ENCODE assay signal across 1 cellular context in the genomic region with DNA sequence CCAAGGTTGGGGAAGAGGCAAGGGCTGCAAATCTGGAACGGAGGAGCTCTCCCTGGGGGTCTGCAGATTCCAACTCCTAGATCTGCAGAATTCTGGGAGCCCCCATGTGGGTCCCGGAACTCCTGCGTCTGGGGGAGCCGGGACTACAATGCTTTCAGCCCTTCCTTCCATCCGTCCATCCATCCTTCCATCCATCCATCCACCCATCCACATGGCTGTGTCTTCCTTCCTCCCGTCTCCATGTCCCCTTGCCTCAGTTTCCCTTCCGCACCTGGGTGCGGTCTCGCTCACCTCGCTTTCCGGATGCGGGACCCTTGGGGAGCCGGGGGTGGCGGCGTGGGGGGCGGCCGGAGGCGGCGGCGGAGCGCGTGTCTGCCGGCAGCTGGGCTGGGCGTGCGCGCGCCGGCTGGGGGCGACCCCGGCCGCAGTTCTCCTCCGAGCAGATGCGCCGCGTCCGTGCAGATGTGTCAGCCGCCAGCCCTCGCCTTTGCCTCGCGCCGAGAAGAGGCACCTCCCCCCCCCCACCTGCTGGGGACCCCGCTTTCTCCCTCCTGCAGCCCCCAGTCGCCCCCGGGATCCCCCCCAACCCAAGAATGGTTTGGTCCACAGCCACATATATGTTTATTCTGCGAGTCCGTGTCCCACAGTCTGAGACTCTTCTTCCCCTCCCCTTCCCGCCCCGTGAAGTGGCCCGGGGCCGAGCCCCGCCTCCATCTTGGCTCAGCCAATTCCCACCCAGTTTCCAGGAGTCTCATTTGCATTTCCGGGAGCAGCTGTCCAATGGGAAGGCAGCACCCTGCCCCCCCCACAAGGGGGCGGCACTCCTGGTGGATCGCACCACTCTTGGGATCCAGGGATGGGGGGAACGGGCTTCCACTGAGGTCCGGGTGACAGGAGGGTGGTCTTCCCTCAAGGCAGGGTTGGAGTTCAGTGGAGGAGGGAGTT.
TF ChIP-seq lines count a peak whose summit lies in the region.

No MANE protein-coding gene starts in this region.

TF ChIP-seq in K562, 482 proteins besides CTCF, POLR2A, EP300 and RAD21 (continued from another document and continues in another):
- TF ChIP-seq CREB1 (IDR thresholded peaks at IDR 0.05) (peak; percentile 41; the same call in 1 of the 2 replicates), CREB1 (CRISPR knock-in tag; IDR thresholded peaks at IDR 0.05) (peak; percentile 37; the same call in 1 of the 2 replicates), TCF7L2 (IDR thresholded peaks at IDR 0.05; ENCODE audit: low read depth, low read length) (peak; percentile 87), RBM39 (optimal IDR thresholded peaks at IDR 0.05; ENCODE audit: low read depth, low read length) (no peak), ZNF77 (CRISPR knock-in tag; IDR thresholded peaks at IDR 0.05) (no peak), NFIX (CRISPR knock-in tag; IDR thresholded peaks at IDR 0.05; ENCODE audit: low read depth) (no peak), ASH1L (IDR thresholded peaks at IDR 0.05; ENCODE audit: borderline replicate concordance, low read depth, partially characterized antibody) (peak; percentile 86), FOXM1 (IDR thresholded peaks at IDR 0.05; ENCODE audit: low read depth) (peak; percentile 86), FOXM1 (CRISPR knock-in tag; IDR thresholded peaks at IDR 0.05; ENCODE audit: low read depth) (no peak), CSDE1 (IDR thresholded peaks at IDR 0.05) (no peak), CCNT2 (IDR thresholded peaks at IDR 0.05; ENCODE audit: borderline replicate concordance, extremely low read depth, insufficient read length, low read depth, low read length) (peak; percentile 65), HLTF (IDR thresholded peaks at IDR 0.05) (no peak), ILK (tag; IDR thresholded peaks at IDR 0.05; ENCODE audit: borderline replicate concordance, low read depth) (no peak), POLR2G (IDR thresholded peaks at IDR 0.05; ENCODE audit: low read depth, low read length) (peak; percentile 55), PTTG1 (tag; IDR thresholded peaks at IDR 0.05; ENCODE audit: low read depth) (no peak), SRSF9 (IDR thresholded peaks at IDR 0.05; ENCODE audit: borderline replicate concordance, low read depth, low read length) (no peak), TARDBP (IDR thresholded peaks at IDR 0.05) (no peak), KLF10 (CRISPR knock-in tag; IDR thresholded peaks at IDR 0.05) (no peak), TBL1XR1 (IDR thresholded peaks at IDR 0.05; ENCODE audit: low read length in 2 of 2) (0 out of 4 replicates have a peak, but pooled peaks of 1 of the 2 experiments have one; percentile 10), ZNF134 (CRISPR knock-in tag; conservative IDR thresholded peaks at IDR 0.05) (no peak), TSC22D4 (tag; IDR thresholded peaks at IDR 0.05) (no peak), NR4A1 (CRISPR knock-in tag; IDR thresholded peaks at IDR 0.05) (no peak), NR4A1 (tag; IDR thresholded peaks at IDR 0.05) (no peak), DMBX1 (CRISPR knock-in tag; IDR thresholded peaks at IDR 0.05; ENCODE audit: borderline replicate concordance) (no peak), POLR3A (IDR thresholded peaks at IDR 0.05; ENCODE audit: borderline replicate concordance, extremely low read depth, insufficient read depth, insufficient read length) (no peak), NFIC (IDR thresholded peaks at IDR 0.05) (0 out of 2 replicates have a peak, but pooled peaks have one; percentile 14), CBX1 (IDR thresholded peaks at IDR 0.05; ENCODE audit: low read depth) (no peak), GABPB1 (CRISPR knock-in tag; IDR thresholded peaks at IDR 0.05) (peak; percentile 69), NCOA2 (IDR thresholded peaks at IDR 0.05; ENCODE audit: partially characterized antibody in 2 of 2) (no peak), POU5F1 (IDR thresholded peaks at IDR 0.05; ENCODE audit: borderline replicate concordance, low read depth, low read length, partially characterized antibody) (no peak), ZNF644 (tag; IDR thresholded peaks at IDR 0.05; ENCODE audit: low read depth) (no peak), ETV1 (tag; conservative IDR thresholded peaks at IDR 0.05; ENCODE audit: low read depth) (no peak), KDM5B (IDR thresholded peaks at IDR 0.05; ENCODE audit: insufficient replicate concordance, low read depth, low read length) (peak; percentile 66)
- TF ChIP-seq, protein P1, sequence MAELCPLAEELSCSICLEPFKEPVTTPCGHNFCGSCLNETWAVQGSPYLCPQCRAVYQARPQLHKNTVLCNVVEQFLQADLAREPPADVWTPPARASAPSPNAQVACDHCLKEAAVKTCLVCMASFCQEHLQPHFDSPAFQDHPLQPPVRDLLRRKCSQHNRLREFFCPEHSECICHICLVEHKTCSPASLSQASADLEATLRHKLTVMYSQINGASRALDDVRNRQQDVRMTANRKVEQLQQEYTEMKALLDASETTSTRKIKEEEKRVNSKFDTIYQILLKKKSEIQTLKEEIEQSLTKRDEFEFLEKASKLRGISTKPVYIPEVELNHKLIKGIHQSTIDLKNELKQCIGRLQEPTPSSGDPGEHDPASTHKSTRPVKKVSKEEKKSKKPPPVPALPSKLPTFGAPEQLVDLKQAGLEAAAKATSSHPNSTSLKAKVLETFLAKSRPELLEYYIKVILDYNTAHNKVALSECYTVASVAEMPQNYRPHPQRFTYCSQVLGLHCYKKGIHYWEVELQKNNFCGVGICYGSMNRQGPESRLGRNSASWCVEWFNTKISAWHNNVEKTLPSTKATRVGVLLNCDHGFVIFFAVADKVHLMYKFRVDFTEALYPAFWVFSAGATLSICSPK (IDR thresholded peaks at IDR 0.05; ENCODE audit: borderline replicate concordance) = no peak
- TF ChIP-seq, protein P2, sequence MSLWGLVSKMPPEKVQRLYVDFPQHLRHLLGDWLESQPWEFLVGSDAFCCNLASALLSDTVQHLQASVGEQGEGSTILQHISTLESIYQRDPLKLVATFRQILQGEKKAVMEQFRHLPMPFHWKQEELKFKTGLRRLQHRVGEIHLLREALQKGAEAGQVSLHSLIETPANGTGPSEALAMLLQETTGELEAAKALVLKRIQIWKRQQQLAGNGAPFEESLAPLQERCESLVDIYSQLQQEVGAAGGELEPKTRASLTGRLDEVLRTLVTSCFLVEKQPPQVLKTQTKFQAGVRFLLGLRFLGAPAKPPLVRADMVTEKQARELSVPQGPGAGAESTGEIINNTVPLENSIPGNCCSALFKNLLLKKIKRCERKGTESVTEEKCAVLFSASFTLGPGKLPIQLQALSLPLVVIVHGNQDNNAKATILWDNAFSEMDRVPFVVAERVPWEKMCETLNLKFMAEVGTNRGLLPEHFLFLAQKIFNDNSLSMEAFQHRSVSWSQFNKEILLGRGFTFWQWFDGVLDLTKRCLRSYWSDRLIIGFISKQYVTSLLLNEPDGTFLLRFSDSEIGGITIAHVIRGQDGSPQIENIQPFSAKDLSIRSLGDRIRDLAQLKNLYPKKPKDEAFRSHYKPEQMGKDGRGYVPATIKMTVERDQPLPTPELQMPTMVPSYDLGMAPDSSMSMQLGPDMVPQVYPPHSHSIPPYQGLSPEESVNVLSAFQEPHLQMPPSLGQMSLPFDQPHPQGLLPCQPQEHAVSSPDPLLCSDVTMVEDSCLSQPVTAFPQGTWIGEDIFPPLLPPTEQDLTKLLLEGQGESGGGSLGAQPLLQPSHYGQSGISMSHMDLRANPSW (CRISPR knock-in tag; IDR thresholded peaks at IDR 0.05) = no peak
- TF ChIP-seq, protein P3, sequence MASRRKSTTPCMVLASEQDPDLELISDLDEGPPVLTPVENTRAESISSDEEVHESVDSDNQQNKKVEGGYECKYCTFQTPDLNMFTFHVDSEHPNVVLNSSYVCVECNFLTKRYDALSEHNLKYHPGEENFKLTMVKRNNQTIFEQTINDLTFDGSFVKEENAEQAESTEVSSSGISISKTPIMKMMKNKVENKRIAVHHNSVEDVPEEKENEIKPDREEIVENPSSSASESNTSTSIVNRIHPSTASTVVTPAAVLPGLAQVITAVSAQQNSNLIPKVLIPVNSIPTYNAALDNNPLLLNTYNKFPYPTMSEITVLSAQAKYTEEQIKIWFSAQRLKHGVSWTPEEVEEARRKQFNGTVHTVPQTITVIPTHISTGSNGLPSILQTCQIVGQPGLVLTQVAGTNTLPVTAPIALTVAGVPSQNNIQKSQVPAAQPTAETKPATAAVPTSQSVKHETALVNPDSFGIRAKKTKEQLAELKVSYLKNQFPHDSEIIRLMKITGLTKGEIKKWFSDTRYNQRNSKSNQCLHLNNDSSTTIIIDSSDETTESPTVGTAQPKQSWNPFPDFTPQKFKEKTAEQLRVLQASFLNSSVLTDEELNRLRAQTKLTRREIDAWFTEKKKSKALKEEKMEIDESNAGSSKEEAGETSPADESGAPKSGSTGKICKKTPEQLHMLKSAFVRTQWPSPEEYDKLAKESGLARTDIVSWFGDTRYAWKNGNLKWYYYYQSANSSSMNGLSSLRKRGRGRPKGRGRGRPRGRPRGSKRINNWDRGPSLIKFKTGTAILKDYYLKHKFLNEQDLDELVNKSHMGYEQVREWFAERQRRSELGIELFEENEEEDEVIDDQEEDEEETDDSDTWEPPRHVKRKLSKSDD (conservative IDR thresholded peaks at IDR 0.05; ENCODE audit: low read length) = no peak
- TF ChIP-seq, protein P4, sequence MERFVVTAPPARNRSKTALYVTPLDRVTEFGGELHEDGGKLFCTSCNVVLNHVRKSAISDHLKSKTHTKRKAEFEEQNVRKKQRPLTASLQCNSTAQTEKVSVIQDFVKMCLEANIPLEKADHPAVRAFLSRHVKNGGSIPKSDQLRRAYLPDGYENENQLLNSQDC (CRISPR knock-in tag; IDR thresholded peaks at IDR 0.05) = no peak
- TF ChIP-seq, protein P5, sequence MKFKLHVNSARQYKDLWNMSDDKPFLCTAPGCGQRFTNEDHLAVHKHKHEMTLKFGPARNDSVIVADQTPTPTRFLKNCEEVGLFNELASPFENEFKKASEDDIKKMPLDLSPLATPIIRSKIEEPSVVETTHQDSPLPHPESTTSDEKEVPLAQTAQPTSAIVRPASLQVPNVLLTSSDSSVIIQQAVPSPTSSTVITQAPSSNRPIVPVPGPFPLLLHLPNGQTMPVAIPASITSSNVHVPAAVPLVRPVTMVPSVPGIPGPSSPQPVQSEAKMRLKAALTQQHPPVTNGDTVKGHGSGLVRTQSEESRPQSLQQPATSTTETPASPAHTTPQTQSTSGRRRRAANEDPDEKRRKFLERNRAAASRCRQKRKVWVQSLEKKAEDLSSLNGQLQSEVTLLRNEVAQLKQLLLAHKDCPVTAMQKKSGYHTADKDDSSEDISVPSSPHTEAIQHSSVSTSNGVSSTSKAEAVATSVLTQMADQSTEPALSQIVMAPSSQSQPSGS (CRISPR knock-in tag; IDR thresholded peaks at IDR 0.05) = no peak
- TF ChIP-seq, protein P6, sequence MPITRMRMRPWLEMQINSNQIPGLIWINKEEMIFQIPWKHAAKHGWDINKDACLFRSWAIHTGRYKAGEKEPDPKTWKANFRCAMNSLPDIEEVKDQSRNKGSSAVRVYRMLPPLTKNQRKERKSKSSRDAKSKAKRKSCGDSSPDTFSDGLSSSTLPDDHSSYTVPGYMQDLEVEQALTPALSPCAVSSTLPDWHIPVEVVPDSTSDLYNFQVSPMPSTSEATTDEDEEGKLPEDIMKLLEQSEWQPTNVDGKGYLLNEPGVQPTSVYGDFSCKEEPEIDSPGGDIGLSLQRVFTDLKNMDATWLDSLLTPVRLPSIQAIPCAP (CRISPR knock-in tag; IDR thresholded peaks at IDR 0.05; ENCODE audit: borderline replicate concordance) = no peak
- TF ChIP-seq, protein P7, sequence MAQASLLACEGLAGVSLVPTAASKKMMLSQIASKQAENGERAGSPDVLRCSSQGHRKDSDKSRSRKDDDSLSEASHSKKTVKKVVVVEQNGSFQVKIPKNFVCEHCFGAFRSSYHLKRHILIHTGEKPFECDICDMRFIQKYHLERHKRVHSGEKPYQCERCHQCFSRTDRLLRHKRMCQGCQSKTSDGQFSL (CRISPR knock-in tag; IDR thresholded peaks at IDR 0.05) = peak; percentile 99
- TF ChIP-seq, protein P7 (tag; IDR thresholded peaks at IDR 0.05) = peak in 1 of 2 experiments; percentile 98; a peak in 2 of 4 replicates
- TF ChIP-seq, protein P8, sequence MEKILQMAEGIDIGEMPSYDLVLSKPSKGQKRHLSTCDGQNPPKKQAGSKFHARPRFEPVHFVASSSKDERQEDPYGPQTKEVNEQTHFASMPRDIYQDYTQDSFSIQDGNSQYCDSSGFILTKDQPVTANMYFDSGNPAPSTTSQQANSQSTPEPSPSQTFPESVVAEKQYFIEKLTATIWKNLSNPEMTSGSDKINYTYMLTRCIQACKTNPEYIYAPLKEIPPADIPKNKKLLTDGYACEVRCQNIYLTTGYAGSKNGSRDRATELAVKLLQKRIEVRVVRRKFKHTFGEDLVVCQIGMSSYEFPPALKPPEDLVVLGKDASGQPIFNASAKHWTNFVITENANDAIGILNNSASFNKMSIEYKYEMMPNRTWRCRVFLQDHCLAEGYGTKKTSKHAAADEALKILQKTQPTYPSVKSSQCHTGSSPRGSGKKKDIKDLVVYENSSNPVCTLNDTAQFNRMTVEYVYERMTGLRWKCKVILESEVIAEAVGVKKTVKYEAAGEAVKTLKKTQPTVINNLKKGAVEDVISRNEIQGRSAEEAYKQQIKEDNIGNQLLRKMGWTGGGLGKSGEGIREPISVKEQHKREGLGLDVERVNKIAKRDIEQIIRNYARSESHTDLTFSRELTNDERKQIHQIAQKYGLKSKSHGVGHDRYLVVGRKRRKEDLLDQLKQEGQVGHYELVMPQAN (IDR thresholded peaks at IDR 0.05; ENCODE audit: borderline replicate concordance) = no peak
- TF ChIP-seq, protein P9, sequence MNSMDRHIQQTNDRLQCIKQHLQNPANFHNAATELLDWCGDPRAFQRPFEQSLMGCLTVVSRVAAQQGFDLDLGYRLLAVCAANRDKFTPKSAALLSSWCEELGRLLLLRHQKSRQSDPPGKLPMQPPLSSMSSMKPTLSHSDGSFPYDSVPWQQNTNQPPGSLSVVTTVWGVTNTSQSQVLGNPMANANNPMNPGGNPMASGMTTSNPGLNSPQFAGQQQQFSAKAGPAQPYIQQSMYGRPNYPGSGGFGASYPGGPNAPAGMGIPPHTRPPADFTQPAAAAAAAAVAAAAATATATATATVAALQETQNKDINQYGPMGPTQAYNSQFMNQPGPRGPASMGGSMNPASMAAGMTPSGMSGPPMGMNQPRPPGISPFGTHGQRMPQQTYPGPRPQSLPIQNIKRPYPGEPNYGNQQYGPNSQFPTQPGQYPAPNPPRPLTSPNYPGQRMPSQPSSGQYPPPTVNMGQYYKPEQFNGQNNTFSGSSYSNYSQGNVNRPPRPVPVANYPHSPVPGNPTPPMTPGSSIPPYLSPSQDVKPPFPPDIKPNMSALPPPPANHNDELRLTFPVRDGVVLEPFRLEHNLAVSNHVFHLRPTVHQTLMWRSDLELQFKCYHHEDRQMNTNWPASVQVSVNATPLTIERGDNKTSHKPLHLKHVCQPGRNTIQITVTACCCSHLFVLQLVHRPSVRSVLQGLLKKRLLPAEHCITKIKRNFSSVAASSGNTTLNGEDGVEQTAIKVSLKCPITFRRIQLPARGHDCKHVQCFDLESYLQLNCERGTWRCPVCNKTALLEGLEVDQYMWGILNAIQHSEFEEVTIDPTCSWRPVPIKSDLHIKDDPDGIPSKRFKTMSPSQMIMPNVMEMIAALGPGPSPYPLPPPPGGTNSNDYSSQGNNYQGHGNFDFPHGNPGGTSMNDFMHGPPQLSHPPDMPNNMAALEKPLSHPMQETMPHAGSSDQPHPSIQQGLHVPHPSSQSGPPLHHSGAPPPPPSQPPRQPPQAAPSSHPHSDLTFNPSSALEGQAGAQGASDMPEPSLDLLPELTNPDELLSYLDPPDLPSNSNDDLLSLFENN (IDR thresholded peaks at IDR 0.05; ENCODE audit: low read depth in 2 of 2, low read length in 2 of 2) = 0 out of 4 replicates have a peak, but pooled peaks of 1 of the 2 experiments have one; percentile 14
